ENCODE assay signal across 1 cellular context in the genomic region with DNA sequence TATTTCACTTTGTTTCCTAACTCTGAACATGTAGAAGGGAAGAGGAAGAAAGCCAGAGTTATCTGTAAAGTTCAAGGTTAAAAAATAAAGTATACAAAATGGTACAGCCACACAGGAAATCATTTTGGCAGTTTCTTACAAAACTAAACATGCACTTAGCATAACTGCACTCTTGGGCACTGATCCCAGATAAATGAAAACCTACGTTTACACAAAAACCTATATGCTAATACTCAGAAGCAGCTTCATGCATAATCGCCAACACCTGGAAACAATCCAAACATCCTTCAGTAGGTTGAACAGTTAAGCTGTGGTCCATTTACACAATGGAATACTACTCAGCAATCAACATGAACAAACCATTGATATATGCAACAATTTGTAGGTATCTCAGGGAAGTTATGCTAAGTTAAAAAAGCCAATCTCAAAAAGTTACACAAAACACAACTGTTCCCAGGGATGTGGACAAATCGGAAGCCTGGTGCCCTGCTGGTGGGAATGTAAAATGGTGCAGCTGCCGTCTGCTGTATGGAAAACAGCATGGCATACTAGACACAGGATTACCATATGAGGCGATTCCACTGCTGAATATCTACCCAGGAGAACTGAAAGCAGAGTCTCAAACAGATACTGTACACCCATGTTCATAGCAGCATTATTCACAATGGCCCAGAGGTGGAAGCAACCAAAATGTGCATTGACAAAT.
TF ChIP-seq lines count a peak whose summit lies in the region.

No MANE protein-coding gene starts in this region.

TF ChIP-seq in IMR-90, 13 proteins besides CTCF, POLR2A, EP300 and RAD21:
- TF ChIP-seq, protein P1, sequence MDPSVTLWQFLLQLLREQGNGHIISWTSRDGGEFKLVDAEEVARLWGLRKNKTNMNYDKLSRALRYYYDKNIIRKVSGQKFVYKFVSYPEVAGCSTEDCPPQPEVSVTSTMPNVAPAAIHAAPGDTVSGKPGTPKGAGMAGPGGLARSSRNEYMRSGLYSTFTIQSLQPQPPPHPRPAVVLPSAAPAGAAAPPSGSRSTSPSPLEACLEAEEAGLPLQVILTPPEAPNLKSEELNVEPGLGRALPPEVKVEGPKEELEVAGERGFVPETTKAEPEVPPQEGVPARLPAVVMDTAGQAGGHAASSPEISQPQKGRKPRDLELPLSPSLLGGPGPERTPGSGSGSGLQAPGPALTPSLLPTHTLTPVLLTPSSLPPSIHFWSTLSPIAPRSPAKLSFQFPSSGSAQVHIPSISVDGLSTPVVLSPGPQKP (IDR thresholded peaks at IDR 0.05; ENCODE audit: borderline replicate concordance, low read depth, low read length), result no peak
- TF ChIP-seq MXI1 (IDR thresholded peaks at IDR 0.05; ENCODE audit: borderline replicate concordance, low read depth, low read length) (no peak), SMC3 (IDR thresholded peaks at IDR 0.05; ENCODE audit: low read depth, low read length) (no peak), RFX5 (IDR thresholded peaks at IDR 0.05; ENCODE audit: low read depth, low read length) (no peak), CHD1 (IDR thresholded peaks at IDR 0.05; ENCODE audit: low read depth, low read length) (no peak), NFE2L2 (IDR thresholded peaks at IDR 0.05; ENCODE audit: low read depth, low read length) (no peak), CEBPB (IDR thresholded peaks at IDR 0.05; ENCODE audit: low read depth, low read length) (no peak), BHLHE40 (IDR thresholded peaks at IDR 0.05; ENCODE audit: low read depth, low read length) (no peak), MAZ (IDR thresholded peaks at IDR 0.05; ENCODE audit: borderline replicate concordance, low read depth, low read length) (no peak), FOS (IDR thresholded peaks at IDR 0.05; ENCODE audit: low read depth, low read length) (no peak), RCOR1 (IDR thresholded peaks at IDR 0.05; ENCODE audit: insufficient replicate concordance, low read length) (no peak), MAFK (IDR thresholded peaks at IDR 0.05; ENCODE audit: low read depth, low read length) (no peak)
- TF ChIP-seq, protein P2, sequence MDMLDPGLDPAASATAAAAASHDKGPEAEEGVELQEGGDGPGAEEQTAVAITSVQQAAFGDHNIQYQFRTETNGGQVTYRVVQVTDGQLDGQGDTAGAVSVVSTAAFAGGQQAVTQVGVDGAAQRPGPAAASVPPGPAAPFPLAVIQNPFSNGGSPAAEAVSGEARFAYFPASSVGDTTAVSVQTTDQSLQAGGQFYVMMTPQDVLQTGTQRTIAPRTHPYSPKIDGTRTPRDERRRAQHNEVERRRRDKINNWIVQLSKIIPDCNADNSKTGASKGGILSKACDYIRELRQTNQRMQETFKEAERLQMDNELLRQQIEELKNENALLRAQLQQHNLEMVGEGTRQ (IDR thresholded peaks at IDR 0.05; ENCODE audit: low read depth, low read length), result no peak
